8 cellular contexts compared by ENCODE assay signal in genomic region chr2:96816127-96816835, GRCh38. TPM values are rescaled to one million over a fixed set of nuclear protein-coding genes. Genes with fewer than 3 reads are reported as not detected.
DNase-seq lines count a peak whose midpoint lies in the region; ATAC-seq and TF ChIP-seq lines count a peak whose summit lies in the region.

CNNM3 (plus strand) TSS chr2:96816268; CDS start chr2:96816278, 10 bp downstream.

- no peaks in the 10 kb centered on the region for H3K9me3 Mint-ChIP-seq in T-helper 1 cell treated with Interleukin-12 subunit alpha and Interleukin-12 subunit beta and Interleukin-4 antibody, amounts not matched to agents 30 μg/mL and 1 μg/mL, for 36 hours

- peaks cover 18% of the 10 kb centered on the region for H3K36me3 Mint-ChIP-seq in T-helper 1 cell treated with Interleukin-12 subunit alpha and Interleukin-12 subunit beta and Interleukin-4 antibody, amounts not matched to agents 30 μg/mL and 1 μg/mL, for 36 hours (ENCODE audit: low read depth)

- no peaks in the 10 kb centered on the region for H3K27me3 Mint-ChIP-seq in T-helper 1 cell treated with Interleukin-12 subunit alpha and Interleukin-12 subunit beta and Interleukin-4 antibody, amounts not matched to agents 30 μg/mL and 1 μg/mL, for 36 hours (ENCODE audit: low read depth)

- peak within 1 kb of the TSS; percentile 59 to 93 for H3K4me3 ChIP-seq in uterus

- H3K27ac ChIP-seq in uterus, result peak within 1 kb of the TSS; percentile 94 to 98

- H3K27ac Mint-ChIP-seq in T-helper 1 cell treated with Interleukin-12 subunit alpha and Interleukin-12 subunit beta and Interleukin-4 antibody, amounts not matched to agents 30 μg/mL and 1 μg/mL, for 36 hours, result peak within 1 kb of the TSS; percentile 67

- no peaks in the 10 kb centered on the region for H3K27me3 ChIP-seq in uterus

- TF ChIP-seq POLR2A in uterus (IDR thresholded peaks at IDR 0.05), result peak; percentile 77 to 89

- intact Hi-C loops in left ventricle myocardium superior (cut with micrococcal nuclease), result no loop called here
- intact Hi-C loops in uterus (cut with DNase I; ENCODE audit: low total_unique reads), result loop anchor here (10.0 kb wide), 1 partner anchor 51 kb away; the partner anchor contains the start of gene CNNM4

- no peaks in the 10 kb centered on the region for H3K36me3 ChIP-seq in uterus

- no peaks in the 10 kb centered on the region for H3K9me3 ChIP-seq in uterus

- H3K4me3 Mint-ChIP-seq in T-helper 1 cell treated with Interleukin-12 subunit alpha and Interleukin-12 subunit beta and Interleukin-4 antibody, amounts not matched to agents 30 μg/mL and 1 μg/mL, for 36 hours, result peak within 1 kb of the TSS; percentile 84

- peaks cover 10 to 25% of the 10 kb centered on the region in 2 donors for H3K4me1 ChIP-seq in uterus

- TF ChIP-seq CTCF in uterus (IDR thresholded peaks at IDR 0.05), result peak; percentile 57 to 83 (median 71)

- H3K4me1 Mint-ChIP-seq in T-helper 1 cell treated with Interleukin-12 subunit alpha and Interleukin-12 subunit beta and Interleukin-4 antibody, amounts not matched to agents 30 μg/mL and 1 μg/mL, for 36 hours (ENCODE audit: low read depth), result peaks cover 54% of the 10 kb centered on the region

- ATAC-seq in GM18502 (IDR thresholded peaks at IDR 0.05; ENCODE audit: poor library complexity, unreplicated experiment), result peak; percentile 90
- ATAC-seq in HG02943 (IDR thresholded peaks at IDR 0.05; ENCODE audit: low read depth, unreplicated experiment), result peak; percentile 86
- peak; percentile 92 for ATAC-seq in left ventricle myocardium superior

- DNase-seq in NCI-H1694 treated with DMSO at 0.1 percent for 48 hours (lab: John Stamatoyannopoulos, UW) (peak; percentile 78), amygdala (lab: John Stamatoyannopoulos, UW) (peak; percentile 37 to 98 (median 92)), left ventricle myocardium superior (peak; percentile 99), pulmonary artery endothelial cell (ENCODE audit: low read depth, low spot score) (peak; percentile 69), uterus (peak; percentile 95)

RNA-seq across cellular contexts. Expression of gene CNNM3, which starts in this region (rescaled TPM):
- total RNA-seq in left ventricle myocardium superior, result 16.8 TPM
- total RNA-seq in pulmonary artery endothelial cell, result 8.4 and 11.8 TPM in 2 replicates
- 10 to 100 TPM in 2 of 4 donors, 1 to 10 TPM in 2; 1.5 to 21.1 (median 11.2) TPM for total RNA-seq in uterus

Comparison
In these comparisons a context has a peak if more than half of its experiments do, and no peak if none do; other contexts are left out.
1. Peak in every context shown above with its lines: DNase-seq, ATAC-seq, H3K4me3 ChIP-seq and H3K27ac ChIP-seq.